14 cellular contexts compared by ENCODE assay signal in the genomic region with DNA sequence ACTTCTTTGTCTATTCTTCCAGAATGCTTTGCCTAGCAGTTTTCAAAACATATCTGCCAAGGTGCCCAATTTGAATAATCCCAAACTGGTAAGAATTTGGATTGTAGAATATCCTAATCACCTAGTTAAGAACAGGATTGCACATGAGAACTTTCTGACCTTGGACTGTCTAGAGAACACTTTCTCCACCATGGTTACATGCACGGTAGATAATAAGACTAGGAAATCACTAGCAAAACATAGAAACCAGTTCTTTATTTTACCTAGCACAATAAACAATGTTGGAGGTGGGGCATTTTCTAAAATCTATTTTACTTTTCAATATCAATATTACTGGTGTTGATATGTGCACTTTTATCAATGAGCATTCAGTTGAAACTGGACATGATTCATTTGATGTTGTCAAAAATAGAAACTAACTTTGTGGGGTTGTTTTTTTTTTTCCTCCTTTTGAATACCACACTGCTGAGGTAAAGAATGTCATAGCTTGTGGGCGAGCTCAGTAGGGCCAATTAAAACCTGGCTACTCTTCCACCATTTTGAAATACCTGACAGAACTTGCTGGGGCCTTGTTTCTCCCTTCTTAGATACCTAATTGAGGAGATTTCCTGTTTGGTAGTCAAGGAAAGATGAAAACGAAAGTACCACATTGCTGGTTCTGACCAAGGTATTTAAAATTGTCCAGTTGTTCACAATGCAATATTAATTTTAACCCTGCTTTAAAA. TPM values are rescaled to one million over a fixed set of nuclear protein-coding genes. Genes with fewer than 3 reads are reported as not detected.
DNase-seq lines count a peak whose midpoint lies in the region; ATAC-seq and TF ChIP-seq lines count a peak whose summit lies in the region.
"Had no signal": no experiment of that assay in that cellular context is flagged by ENCODE, and none has a peak within 500 bp of the region (broad histone marks: within the 10 kb centered on the region; RNA-seq: fewer than 3 reads in every experiment).

No MANE protein-coding gene starts in this region.

- H3K4me1 ChIP-seq in smooth muscle cell (ENCODE audit: low read depth) = peaks cover 10% of the 10 kb centered on the region
- H3K4me1 ChIP-seq: colonic mucosa, upper lobe of right lung had no signal

- no peaks in the 10 kb centered on the region for H3K27me3 Mint-ChIP-seq in activated CD4-positive, alpha-beta T cell treated with anti-CD3 and anti-CD28 coated beads, Interleukin-2, amount 10 ng/mL, durations not matched to agents 7 days and 5 days
- no peaks in the 10 kb centered on the region for H3K27me3 Mint-ChIP-seq in central memory CD8-positive, alpha-beta T cell

- no peak overlapping the region for H3K4me3 ChIP-seq in smooth muscle cell
- H3K4me3 ChIP-seq: colonic mucosa, MG63, upper lobe of right lung had no signal

- peaks cover 8% of the 10 kb centered on the region for H3K9me3 Mint-ChIP-seq in activated CD4-positive, alpha-beta T cell treated with anti-CD3 and anti-CD28 coated beads, Interleukin-2, amount 10 ng/mL, durations not matched to agents 7 days and 5 days
- H3K9me3 Mint-ChIP-seq in central memory CD8-positive, alpha-beta T cell = no peaks in the 10 kb centered on the region

- H3K9me3 ChIP-seq in smooth muscle cell (replicated peaks; ENCODE audit: low read depth) = no peaks in the 10 kb centered on the region
- H3K9me3 ChIP-seq: colonic mucosa, MG63, upper lobe of right lung had no signal

- H4K20me1 ChIP-seq in smooth muscle cell (ENCODE audit: low read depth) = no peaks in the 10 kb centered on the region

- peaks cover 58% of the 10 kb centered on the region for H3K4me1 Mint-ChIP-seq in activated CD4-positive, alpha-beta T cell treated with anti-CD3 and anti-CD28 coated beads, Interleukin-2, amount 10 ng/mL, durations not matched to agents 7 days and 5 days
- peaks cover 23% of the 10 kb centered on the region for H3K4me1 Mint-ChIP-seq in central memory CD8-positive, alpha-beta T cell

- H3K27me3 ChIP-seq in smooth muscle cell (ENCODE audit: low read depth) = no peaks in the 10 kb centered on the region
- H3K27me3 ChIP-seq: colonic mucosa, MG63, upper lobe of right lung had no signal

- H3K27ac Mint-ChIP-seq in activated CD4-positive, alpha-beta T cell treated with anti-CD3 and anti-CD28 coated beads, Interleukin-2, amount 10 ng/mL, durations not matched to agents 7 days and 5 days = peak overlapping the region; percentile 87
- peak overlapping the region; percentile 94 for H3K27ac Mint-ChIP-seq in central memory CD8-positive, alpha-beta T cell (ENCODE audit: low read depth)

- POLR2A ChIA-PET in activated CD4-positive, alpha-beta T cell treated with anti-CD3 and anti-CD28 coated beads, Interleukin-2, amount 10 ng/mL, durations not matched to agents 7 days and 5 days (lab: Charles Lee) = interaction anchor here (1.4 kb wide), 1 partner anchor 10 kb away, joined by 5 read pairs; a partner anchor contains a TSS

- 52% methylated on average over 3 of the region's 3 CpGs for WGBS in smooth muscle cell (ENCODE audit: low lambda C conversion rate)

- H3K9ac ChIP-seq in smooth muscle cell (ENCODE audit: low read depth) = no peak overlapping the region

- peak overlapping the region; percentile 77 for H3K27ac ChIP-seq in smooth muscle cell (ENCODE audit: low read depth)
- H3K27ac ChIP-seq: colonic mucosa, upper lobe of right lung had no signal

- H3K36me3 ChIP-seq in smooth muscle cell (ENCODE audit: low read depth) = no peaks in the 10 kb centered on the region
- H3K36me3 ChIP-seq: colonic mucosa, upper lobe of right lung had no signal

- H2AFZ ChIP-seq in smooth muscle cell (ENCODE audit: low read depth) = no peak overlapping the region

- CTCF ChIA-PET in activated CD4-positive, alpha-beta T cell treated with anti-CD3 and anti-CD28 coated beads, Interleukin-2, amount 10 ng/mL, durations not matched to agents 7 days and 5 days (lab: Charles Lee) = interaction anchor here (0.8 kb wide), 1 partner anchor 10 kb away, joined by 3 read pairs; a partner anchor contains a TSS

- peaks cover 15% of the 10 kb centered on the region for H3K36me3 Mint-ChIP-seq in activated CD4-positive, alpha-beta T cell treated with anti-CD3 and anti-CD28 coated beads, Interleukin-2, amount 10 ng/mL, durations not matched to agents 7 days and 5 days (ENCODE audit: low read depth)
- H3K36me3 Mint-ChIP-seq in central memory CD8-positive, alpha-beta T cell (ENCODE audit: insufficient read depth) = peaks cover 5% of the 10 kb centered on the region

- DNase-seq in activated CD4-positive, alpha-beta T cell treated with anti-CD3 and anti-CD28 coated beads, Interleukin-2, amount 10 ng/mL, durations not matched to agents 7 days and 5 days = peak; percentile 17
- DNase-seq in activated CD4-positive, alpha-beta T cell treated with anti-CD3 and anti-CD28 coated beads, Interleukin-2, amount 50 U/mL, for 1 hour = no peak
- DNase-seq in RPMI7951 (ENCODE audit: low read depth) = peak; percentile 33
- DNase-seq in central memory CD8-positive, alpha-beta T cell (ENCODE audit: low spot score in 2 of 2) = no peak
- DNase-seq in smooth muscle cell (lab: John Stamatoyannopoulos, UW; ENCODE audit: unreplicated experiment) = no peak
- no peak for DNase-seq in amygdala (lab: John Stamatoyannopoulos, UW)
- DNase-seq in putamen (ENCODE audit: low spot score) = no peak
- DNase-seq: colonic mucosa, foreskin melanocyte, MG63, NCI-H510A treated with DMSO at 0.1 percent for 48 hours, upper lobe of right lung had no signal

- ATAC-seq in central memory CD8-positive, alpha-beta T cell (replicated peaks; ENCODE audit: extremely low read depth, poor library complexity, severe bottlenecking) = peak; percentile 74
- ATAC-seq in GM18498 (IDR thresholded peaks at IDR 0.05; ENCODE audit: unreplicated experiment) = no peak
- ATAC-seq: HCT116, upper lobe of right lung had no signal

- H3K4me2 ChIP-seq in smooth muscle cell = peak overlapping the region; percentile 49

- H3F3A ChIP-seq in smooth muscle cell (ENCODE audit: low read depth) = peaks cover 3% of the 10 kb centered on the region

- no peak for TF ChIP-seq CTCF in smooth muscle cell (IDR thresholded peaks at IDR 0.05; ENCODE audit: borderline replicate concordance, insufficient read depth, poor library complexity, severe bottlenecking)

- no peak overlapping the region for H3K4me3 Mint-ChIP-seq in activated CD4-positive, alpha-beta T cell treated with anti-CD3 and anti-CD28 coated beads, Interleukin-2, amount 10 ng/mL, durations not matched to agents 7 days and 5 days
- H3K4me3 Mint-ChIP-seq in central memory CD8-positive, alpha-beta T cell = peak overlapping the region; percentile 64

- H3K79me2 ChIP-seq in smooth muscle cell (ENCODE audit: low read depth) = peaks cover 3% of the 10 kb centered on the region

RNA-seq across cellular contexts. Expression of a gene that starts 10.4 kb away (rescaled TPM):
- total RNA-seq in activated CD4-positive, alpha-beta T cell treated with anti-CD3 and anti-CD28 coated beads, Interleukin-2, amount 10 ng/mL, durations not matched to agents 7 days and 5 days = 10 to 100 TPM; 60.8 to 62.0 TPM
- total RNA-seq in RPMI7951 (2014; rRNA removed; shearing (Covaris generic)) = 58.4 and 64.1 TPM in 2 replicates
- 31.5 and 33.1 TPM in 2 replicates for total RNA-seq in smooth muscle cell
- polyA plus RNA-seq in smooth muscle cell = 36.4 and 37.7 TPM in 2 replicates

Comparison
In these comparisons a context has a peak if more than half of its experiments do, and no peak if none do; other contexts are left out.
1. DNase-seq: peak in activated CD4-positive, alpha-beta T cell treated with anti-CD3 and anti-CD28 coated beads, Interleukin-2, amount 10 ng/mL, durations not matched to agents 7 days and 5 days (single experiment) and RPMI7951 (single experiment); none in activated CD4-positive, alpha-beta T cell treated with anti-CD3 and anti-CD28 coated beads, Interleukin-2, amount 50 U/mL, for 1 hour (single experiment), central memory CD8-positive, alpha-beta T cell (0 of 2), smooth muscle cell (single experiment), amygdala (0 of 56) and putamen (single experiment).